In genomic region chr7:27130540-27131389, GRCh38 we compare ENCODE assay signal across 8 cellular contexts. TPM values are rescaled to one million over a fixed set of nuclear protein-coding genes. Genes with fewer than 3 reads are reported as not detected.
DNase-seq lines count a peak whose midpoint lies in the region; ATAC-seq, FAIRE-seq and TF ChIP-seq lines count a peak whose summit lies in the region.

Gene HOXA4 (minus strand): TSS chr7:27130757. CDS start chr7:27130733, 24 bp downstream.

- ATAC-seq in left colon: peak; percentile 85
- ATAC-seq in HG03045 (IDR thresholded peaks at IDR 0.05; ENCODE audit: unreplicated experiment): no peak
- ATAC-seq in HG03139 (IDR thresholded peaks at IDR 0.05; ENCODE audit: unreplicated experiment): no peak

- TF ChIP-seq RAD21 in Ishikawa (IDR thresholded peaks at IDR 0.05; ENCODE audit: low read depth): no peak

- peaks cover 62% of the 10 kb centered on the region for H3K27me3 ChIP-seq in bronchial epithelial cell (ENCODE audit: control insufficient read depth, insufficient read depth, low read length)

- FAIRE-seq in bronchial epithelial cell (lab: Jason Lieb, UNC): no peak

- TF ChIP-seq CTCF in WI38 (IDR thresholded peaks at IDR 0.05; ENCODE audit: low read depth, low read length) (no peak), bronchial epithelial cell (IDR thresholded peaks at IDR 0.05; ENCODE audit: insufficient read depth, low read length, severe bottlenecking) (no peak)

- DNase-seq in D341Med (ENCODE audit: low spot score) (peak; percentile 78), bronchial epithelial cell (ENCODE audit: low read depth) (no peak), left colon (peak; percentile 94 to 95)
- peak; percentile 67 for DNase-seq in stimulated activated CD4-positive, alpha-beta T cell treated with anti-CD3 and anti-CD28 coated beads, Interleukin-1b, Interleukin-23, amount 100 ng/mL, for 48 hours

- intact Hi-C loops in left colon (cut with DNase I, micrococcal nuclease): no loop called here

- H3K36me3 ChIP-seq in bronchial epithelial cell (ENCODE audit: control insufficient read depth, insufficient read depth, low read length): no peaks in the 10 kb centered on the region

- peak within 1 kb of the TSS; percentile 63 for H3K4me3 ChIP-seq in WI38 (ENCODE audit: low read depth, low read length)
- H3K4me3 ChIP-seq in bronchial epithelial cell (ENCODE audit: low read depth, low read length): peak within 1 kb of the TSS; percentile 18

- no peak; the same call in 1 of the 2 replicates for TF ChIP-seq EP300 in Ishikawa (IDR thresholded peaks at IDR 0.05; ENCODE audit: borderline replicate concordance)

TF ChIP-seq in Ishikawa, 13 proteins besides CTCF, POLR2A, EP300 and RAD21:
- TF ChIP-seq, protein P1, sequence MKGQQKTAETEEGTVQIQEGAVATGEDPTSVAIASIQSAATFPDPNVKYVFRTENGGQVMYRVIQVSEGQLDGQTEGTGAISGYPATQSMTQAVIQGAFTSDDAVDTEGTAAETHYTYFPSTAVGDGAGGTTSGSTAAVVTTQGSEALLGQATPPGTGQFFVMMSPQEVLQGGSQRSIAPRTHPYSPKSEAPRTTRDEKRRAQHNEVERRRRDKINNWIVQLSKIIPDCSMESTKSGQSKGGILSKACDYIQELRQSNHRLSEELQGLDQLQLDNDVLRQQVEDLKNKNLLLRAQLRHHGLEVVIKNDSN (IDR thresholded peaks at IDR 0.05): peak; percentile 97
- TF ChIP-seq CEBPB (IDR thresholded peaks at IDR 0.05): no peak
- TF ChIP-seq MAX (IDR thresholded peaks at IDR 0.05): peak; percentile 56
- 0 out of 2 replicates have a peak, but pooled peaks have one; percentile 52 for TF ChIP-seq TAF1 (IDR thresholded peaks at IDR 0.05; ENCODE audit: low read depth)
- peak; percentile 58; the same call in 1 of the 2 replicates for TF ChIP-seq TCF12 (IDR thresholded peaks at IDR 0.05; ENCODE audit: low read depth)
- no peak for TF ChIP-seq ZBTB7A (IDR thresholded peaks at IDR 0.05; ENCODE audit: low read depth)
- no peak for TF ChIP-seq YY1 (IDR thresholded peaks at IDR 0.05; ENCODE audit: low read depth)
- no peak for TF ChIP-seq CREB1 (IDR thresholded peaks at IDR 0.05; ENCODE audit: low read depth)
- no peak for TF ChIP-seq FOXM1 (IDR thresholded peaks at IDR 0.05; ENCODE audit: borderline replicate concordance, low read depth)
- TF ChIP-seq, protein P2, sequence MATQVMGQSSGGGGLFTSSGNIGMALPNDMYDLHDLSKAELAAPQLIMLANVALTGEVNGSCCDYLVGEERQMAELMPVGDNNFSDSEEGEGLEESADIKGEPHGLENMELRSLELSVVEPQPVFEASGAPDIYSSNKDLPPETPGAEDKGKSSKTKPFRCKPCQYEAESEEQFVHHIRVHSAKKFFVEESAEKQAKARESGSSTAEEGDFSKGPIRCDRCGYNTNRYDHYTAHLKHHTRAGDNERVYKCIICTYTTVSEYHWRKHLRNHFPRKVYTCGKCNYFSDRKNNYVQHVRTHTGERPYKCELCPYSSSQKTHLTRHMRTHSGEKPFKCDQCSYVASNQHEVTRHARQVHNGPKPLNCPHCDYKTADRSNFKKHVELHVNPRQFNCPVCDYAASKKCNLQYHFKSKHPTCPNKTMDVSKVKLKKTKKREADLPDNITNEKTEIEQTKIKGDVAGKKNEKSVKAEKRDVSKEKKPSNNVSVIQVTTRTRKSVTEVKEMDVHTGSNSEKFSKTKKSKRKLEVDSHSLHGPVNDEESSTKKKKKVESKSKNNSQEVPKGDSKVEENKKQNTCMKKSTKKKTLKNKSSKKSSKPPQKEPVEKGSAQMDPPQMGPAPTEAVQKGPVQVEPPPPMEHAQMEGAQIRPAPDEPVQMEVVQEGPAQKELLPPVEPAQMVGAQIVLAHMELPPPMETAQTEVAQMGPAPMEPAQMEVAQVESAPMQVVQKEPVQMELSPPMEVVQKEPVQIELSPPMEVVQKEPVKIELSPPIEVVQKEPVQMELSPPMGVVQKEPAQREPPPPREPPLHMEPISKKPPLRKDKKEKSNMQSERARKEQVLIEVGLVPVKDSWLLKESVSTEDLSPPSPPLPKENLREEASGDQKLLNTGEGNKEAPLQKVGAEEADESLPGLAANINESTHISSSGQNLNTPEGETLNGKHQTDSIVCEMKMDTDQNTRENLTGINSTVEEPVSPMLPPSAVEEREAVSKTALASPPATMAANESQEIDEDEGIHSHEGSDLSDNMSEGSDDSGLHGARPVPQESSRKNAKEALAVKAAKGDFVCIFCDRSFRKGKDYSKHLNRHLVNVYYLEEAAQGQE (IDR thresholded peaks at IDR 0.05; ENCODE audit: low read depth): no peak
- TF ChIP-seq TEAD4 (IDR thresholded peaks at IDR 0.05): no peak

RNA-seq across cellular contexts. Expression of gene HOXA4, which starts in this region (rescaled TPM):
- total RNA-seq in bronchial epithelial cell: not detected in 2 replicates
- total RNA-seq in left colon: 1 to 10 TPM; 4.5 to 5.1 TPM
